In the genomic region with DNA sequence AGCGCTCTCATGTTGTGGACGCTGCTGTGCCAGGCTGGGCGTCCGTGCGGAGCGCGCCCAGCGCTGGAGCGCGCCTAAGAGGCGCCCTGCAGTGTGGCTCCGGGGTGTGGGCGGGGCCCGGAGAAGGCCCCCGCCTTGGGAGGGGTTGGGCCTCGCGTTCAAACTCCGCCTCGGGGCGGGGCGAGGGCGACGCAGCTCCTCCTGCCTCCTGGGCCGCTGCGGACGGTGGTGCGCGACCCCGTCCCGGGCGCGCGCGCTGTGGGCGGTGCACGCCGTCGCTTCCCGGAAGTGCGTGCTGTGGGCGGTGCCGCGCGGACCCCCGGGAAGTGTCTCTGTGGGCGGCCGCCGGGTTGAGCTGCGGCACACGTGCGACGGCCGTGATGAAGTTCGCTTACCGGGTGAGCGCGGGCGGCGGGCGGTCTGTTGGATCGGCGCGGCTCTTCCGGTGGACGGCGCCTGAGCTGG, we compare ENCODE assay signal across 8 cellular contexts. TPM values are rescaled to one million over a fixed set of nuclear protein-coding genes. Genes with fewer than 3 reads are reported as not detected.
A peak's percentile ranks its signal among the peaks of the same experiment; 100 is the strongest.
DNase-seq lines count a peak whose midpoint lies in the region; ATAC-seq and TF ChIP-seq lines count a peak whose summit lies in the region.
"Not testable (repeated sequence)": the region's sequence is repeated elsewhere in the genome, so short reads cannot be mapped to it uniquely, and the experiment has no call there.

A gene (plus strand): TSS at position 363 of the 465 bp plus-strand sequence. CDS start 18 bp downstream, at position 381.

- not testable (repeated sequence) for H3K79me2 ChIP-seq in OCI-LY1 (ENCODE audit: insufficient read depth, low read length)

- H2AFZ ChIP-seq in OCI-LY1 (ENCODE audit: low read length): not testable (repeated sequence)

- POLR2A ChIA-PET in CD4-positive, alpha-beta memory T cell (lab: Charles Lee; ENCODE audit: partially characterized antibody): interaction anchor here (0.5 kb wide), 1 partner anchor 18 kb away, joined by 3 read pairs; no protein-coding TSS in a partner anchor

- not testable (repeated sequence) for TF ChIP-seq CTCF in OCI-LY1 (IDR thresholded peaks at IDR 0.05; ENCODE audit: low read length)

- peak within 1 kb of the TSS in 4 of 8 donors; percentile 35 to 71 (median 58) for H3K4me3 Mint-ChIP-seq in CD4-positive, alpha-beta memory T cell
- H3K4me3 Mint-ChIP-seq in memory B cell: peak within 1 kb of the TSS; percentile 72
- not testable (repeated sequence) for H3K4me3 Mint-ChIP-seq in stimulated activated effector memory CD8-positive, alpha-beta T cell treated with anti-CD3 and anti-CD28 coated beads, Interleukin-12 subunit alpha, Interleukin-12 subunit beta, amount 100 ng/mL, for 72 hours

- in situ Hi-C loops in endometrial microvascular endothelial cells (cut with HindIII; ENCODE audit: inconsistent ontology term, low pct_unique_long_range_greater_than_20kb, low sequenced_read_pairs): not testable (repeated sequence)

- DNase-seq in CD4-positive, alpha-beta memory T cell: peak; percentile 54 to 73 (median 67)
- peak; percentile 68 to 75 for DNase-seq in activated T-cell treated with anti-CD3 and anti-CD28 coated beads, Interleukin-2, amount 50 U/mL, for 48 hours
- DNase-seq in memory B cell (ENCODE audit: low spot score in 2 of 2): peak; percentile 18 to 33
- DNase-seq in stimulated activated effector memory CD8-positive, alpha-beta T cell treated with anti-CD3 and anti-CD28 coated beads, Interleukin-12 subunit alpha, Interleukin-12 subunit beta, amount 100 ng/mL, for 72 hours (ENCODE audit: low spot score in 2 of 2): peak; percentile 14 to 68

- not testable (repeated sequence) for H3K4me2 ChIP-seq in OCI-LY1 (ENCODE audit: low read length)

- H3K4me3 ChIP-seq in CD4-positive, alpha-beta memory T cell (ENCODE audit: low read length in 2 of 2): not testable (repeated sequence)
- peak within 1 kb of the TSS; percentile 46 for H3K4me3 ChIP-seq in OCI-LY1 (ENCODE audit: low read depth, low read length, poor library complexity, severe bottlenecking)

- not testable (repeated sequence) for H3K27ac Mint-ChIP-seq in CD4-positive, alpha-beta memory T cell; memory B cell; stimulated activated effector memory CD8-positive, alpha-beta T cell treated with anti-CD3 and anti-CD28 coated beads, Interleukin-12 subunit alpha, Interleukin-12 subunit beta, amount 100 ng/mL, for 72 hours

- H3K27me3 Mint-ChIP-seq in CD4-positive, alpha-beta memory T cell; memory B cell: not testable (repeated sequence)

- H3K36me3 ChIP-seq in CD4-positive, alpha-beta memory T cell (ENCODE audit: insufficient read depth, low read length); OCI-LY1 (ENCODE audit: insufficient read depth, low read length): not testable (repeated sequence)

- not testable (repeated sequence) for H3K4me1 Mint-ChIP-seq in CD4-positive, alpha-beta memory T cell; memory B cell; stimulated activated effector memory CD8-positive, alpha-beta T cell treated with anti-CD3 and anti-CD28 coated beads, Interleukin-12 subunit alpha, Interleukin-12 subunit beta, amount 100 ng/mL, for 72 hours

- not testable (repeated sequence) for H3K36me3 Mint-ChIP-seq in CD4-positive, alpha-beta memory T cell; memory B cell; stimulated activated effector memory CD8-positive, alpha-beta T cell treated with anti-CD3 and anti-CD28 coated beads, Interleukin-12 subunit alpha, Interleukin-12 subunit beta, amount 100 ng/mL, for 72 hours

- intact Hi-C loops in CD4-positive, alpha-beta memory T cell (cut with micrococcal nuclease): not testable (repeated sequence)

- H3K4me1 ChIP-seq in CD4-positive, alpha-beta memory T cell (ENCODE audit: insufficient read depth, low read length); OCI-LY1 (ENCODE audit: insufficient read depth, low read length, severe bottlenecking): not testable (repeated sequence)

- not testable (repeated sequence) for H3K9ac ChIP-seq in OCI-LY1 (ENCODE audit: low read length)

- H3F3A ChIP-seq in OCI-LY1 (ENCODE audit: insufficient read depth, low read length): not testable (repeated sequence)

- not testable (repeated sequence) for H3K9me3 ChIP-seq in CD4-positive, alpha-beta memory T cell (ENCODE audit: control insufficient read depth in 1 of 2, low read length in 2 of 2); OCI-LY1 (ENCODE audit: low read length)

- not testable (repeated sequence) for H3K27ac ChIP-seq in CD4-positive, alpha-beta memory T cell (ENCODE audit: low read depth, low read length); OCI-LY1 (ENCODE audit: low read depth, low read length, poor library complexity, severe bottlenecking)

- CTCF ChIA-PET in CD4-positive, alpha-beta memory T cell (lab: Charles Lee; ENCODE audit: partially characterized antibody): not testable (repeated sequence)

- H4K20me1 ChIP-seq in OCI-LY1 (ENCODE audit: insufficient read depth, low read length): not testable (repeated sequence)

- not testable (repeated sequence) for H3K9me2 ChIP-seq in OCI-LY1 (ENCODE audit: low read depth, low read length)

- peak; percentile 74 for ATAC-seq in GM19463 (IDR thresholded peaks at IDR 0.05; ENCODE audit: unreplicated experiment)
- peak; percentile 92 for ATAC-seq in HG02981 (IDR thresholded peaks at IDR 0.05; ENCODE audit: unreplicated experiment)
- ATAC-seq in memory B cell (ENCODE audit: low read depth): peak; percentile 94
- peak; percentile 90 for ATAC-seq in stimulated activated effector memory CD8-positive, alpha-beta T cell treated with anti-CD3 and anti-CD28 coated beads, Interleukin-12 subunit alpha, Interleukin-12 subunit beta, amount 100 ng/mL, for 72 hours

- H3K9me3 Mint-ChIP-seq in CD4-positive, alpha-beta memory T cell; memory B cell; stimulated activated effector memory CD8-positive, alpha-beta T cell treated with anti-CD3 and anti-CD28 coated beads, Interleukin-12 subunit alpha, Interleukin-12 subunit beta, amount 100 ng/mL, for 72 hours: not testable (repeated sequence)

- not testable (repeated sequence) for H3K27me3 ChIP-seq in CD4-positive, alpha-beta memory T cell (ENCODE audit: insufficient read depth, low read length); OCI-LY1 (ENCODE audit: insufficient read depth, low read length)

RNA-seq across cellular contexts. Expression of the gene that starts here (rescaled TPM):
- 10 to 100 TPM; 27.2 to 28.2 TPM for total RNA-seq in CD4-positive, alpha-beta memory T cell
- 10 to 100 TPM in 1 of 2 donors, under 1 TPM in 1; 0.35 to 13.9 TPM for polyA plus RNA-seq in CD4-positive, alpha-beta memory T cell
- total RNA-seq in endometrial microvascular endothelial cells (ENCODE audit: inconsistent ontology term): 20.0 TPM
